26 cellular contexts compared by ENCODE assay signal in genomic region chr2:187208199-187208785, GRCh38.
"Had no signal": no experiment of that assay in that cellular context is flagged by ENCODE, and none has a peak within 500 bp of the region (broad histone marks: within the 10 kb centered on the region; RNA-seq: fewer than 3 reads in every experiment).

No MANE protein-coding gene starts in this region.

- H3K36me3 ChIP-seq: adrenal gland, breast epithelium, esophagus squamous epithelium, gastrocnemius medialis, right lobe of liver had no signal

- H3K27me3 Mint-ChIP-seq: activated B cell treated with CpG ODN at 0.5 μM for 24 hours; activated CD4-positive, alpha-beta T cell treated with anti-CD3 and anti-CD28 coated beads for 36 hours; activated naive CD8-positive, alpha-beta T cell; central memory CD8-positive, alpha-beta T cell; natural killer cell treated with Interleukin-12 subunit alpha and Interleukin-12 subunit beta and Interleukin-15 and Interleukin-18, amount 100 ng/mL, for 72 hours had no signal

- H3K4me1 ChIP-seq: adrenal gland, breast epithelium, gastrocnemius medialis, right lobe of liver had no signal

- ATAC-seq: activated CD4-positive, alpha-beta T cell treated with anti-CD3 and anti-CD28 coated beads for 36 hours; activated T-cell treated with anti-CD3 and anti-CD28 coated beads, Interleukin-2, amount 50 U/mL, for 4 hours; gastrocnemius medialis; left ventricle myocardium superior; natural killer cell treated with Interleukin-12 subunit alpha and Interleukin-12 subunit beta and Interleukin-15 and Interleukin-18, amount 100 ng/mL, for 72 hours; right lobe of liver had no signal

- H3K4me3 Mint-ChIP-seq: activated B cell treated with CpG ODN at 0.5 μM for 24 hours; activated CD4-positive, alpha-beta T cell treated with anti-CD3 and anti-CD28 coated beads for 36 hours; activated naive CD8-positive, alpha-beta T cell; activated T-cell treated with anti-CD3 and anti-CD28 coated beads, Interleukin-2, amount 50 U/mL, for 4 hours; central memory CD8-positive, alpha-beta T cell; natural killer cell treated with Interleukin-12 subunit alpha and Interleukin-12 subunit beta and Interleukin-15 and Interleukin-18, amount 100 ng/mL, for 72 hours; T-helper 1 cell treated with Interleukin-12 subunit alpha and Interleukin-12 subunit beta and Interleukin-4 antibody, amounts not matched to agents 30 μg/mL and 1 μg/mL, for 36 hours had no signal

- H3K9me3 ChIP-seq: adrenal gland, gastrocnemius medialis, right lobe of liver had no signal

- DNase-seq: activated B cell treated with CpG ODN at 0.5 μM for 24 hours; activated CD4-positive, alpha-beta T cell treated with anti-CD3 and anti-CD28 coated beads for 36 hours; activated CD4-positive, alpha-beta T cell treated with anti-CD3 and anti-CD28 coated beads, Interleukin-2, amount 50 U/mL, for 4 hours; activated CD8-positive, alpha-beta memory T cell treated with anti-CD3 and anti-CD28 coated beads, Interleukin-2, amount 50 U/mL, for 48 hours; activated naive CD4-positive, alpha-beta T cell; activated T-cell treated with anti-CD3 and anti-CD28 coated beads, Interleukin-2, amount 50 U/mL, for 4 hours; adrenal gland; esophagus squamous epithelium; gastrocnemius medialis; hippocampal formation; left ventricle myocardium superior; midbrain; nucleus accumbens; right lobe of liver; small intestine; stimulated activated CD4-positive, alpha-beta T cell treated with anti-CD3 and anti-CD28 coated beads, Interleukin-2, amount 100 ng/mL, for 24 hours; stimulated activated naive CD4-positive, alpha-beta T cell; T1000 had no signal

- H3K27me3 ChIP-seq: adrenal gland, breast epithelium, esophagus squamous epithelium, gastrocnemius medialis, right lobe of liver had no signal

- H3K4me1 Mint-ChIP-seq: activated B cell treated with CpG ODN at 0.5 μM for 24 hours; activated CD4-positive, alpha-beta T cell treated with anti-CD3 and anti-CD28 coated beads for 36 hours; central memory CD8-positive, alpha-beta T cell had no signal

- H3K9me3 Mint-ChIP-seq: activated T-helper 2 cell treated with anti-CD3 and anti-CD28 coated beads, Interferon-gamma antibody, Interleukin-2, Interleukin-4, amounts not matched to agents 10 μg/mL and 5 μg/mL and 100 μg/mL, durations not matched to agents 14 hours and 24 hours and 36 hours; T-helper 1 cell treated with Interleukin-12 subunit alpha and Interleukin-12 subunit beta and Interleukin-4 antibody, amounts not matched to agents 30 μg/mL and 1 μg/mL, for 36 hours had no signal

- FAIRE-seq: astrocyte, colon, small intestine had no signal

- H3K4me3 ChIP-seq: adrenal gland, breast epithelium, esophagus squamous epithelium, gastrocnemius medialis, right lobe of liver had no signal

- H3K27ac ChIP-seq: adrenal gland, breast epithelium, esophagus squamous epithelium, gastrocnemius medialis, right lobe of liver had no signal

- H3K36me3 Mint-ChIP-seq: activated naive CD8-positive, alpha-beta T cell; natural killer cell treated with Interleukin-12 subunit alpha and Interleukin-12 subunit beta and Interleukin-15 and Interleukin-18, amount 100 ng/mL, for 72 hours had no signal

- H3K27ac Mint-ChIP-seq: activated B cell treated with CpG ODN at 0.5 μM for 24 hours; activated CD4-positive, alpha-beta T cell treated with anti-CD3 and anti-CD28 coated beads for 36 hours; activated naive CD8-positive, alpha-beta T cell; activated T-helper 2 cell treated with anti-CD3 and anti-CD28 coated beads, Interferon-gamma antibody, Interleukin-2, Interleukin-4, amounts not matched to agents 10 μg/mL and 5 μg/mL and 100 μg/mL, durations not matched to agents 14 hours and 24 hours and 36 hours; natural killer cell treated with Interleukin-12 subunit alpha and Interleukin-12 subunit beta and Interleukin-15 and Interleukin-18, amount 100 ng/mL, for 72 hours; T-helper 1 cell treated with Interleukin-12 subunit alpha and Interleukin-12 subunit beta and Interleukin-4 antibody, amounts not matched to agents 30 μg/mL and 1 μg/mL, for 36 hours had no signal
